ENCODE assay signal across 1 cellular context in the genomic region with DNA sequence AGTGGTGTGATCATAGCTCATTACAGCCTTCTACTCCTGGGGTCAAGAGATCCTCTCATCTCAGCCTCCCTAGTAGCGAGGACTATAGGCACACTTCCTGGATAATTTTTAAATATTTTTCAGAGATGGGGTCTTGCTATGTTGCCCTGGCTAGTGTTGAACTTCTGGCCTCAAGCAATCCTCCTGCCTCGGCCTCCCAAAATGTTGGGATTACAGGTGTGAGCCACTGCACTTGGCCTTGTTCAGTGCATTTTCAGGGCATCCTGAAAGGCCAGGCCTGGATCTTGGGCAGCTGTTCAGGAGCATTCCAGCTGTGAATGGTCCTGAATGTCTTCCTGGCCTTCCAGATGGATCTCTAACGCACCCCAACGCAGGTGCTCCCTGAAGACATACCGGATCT.
TF ChIP-seq lines count a peak whose summit lies in the region.

No MANE protein-coding gene starts in this region.

TF ChIP-seq in K562, 482 proteins besides CTCF, POLR2A, EP300 and RAD21:
- TF ChIP-seq TRIM24 (IDR thresholded peaks at IDR 0.05) (no peak), ZNF121 (CRISPR knock-in tag; conservative IDR thresholded peaks at IDR 0.05) (peak; percentile 76)
